ENCODE assay signal across 9 cellular contexts in genomic region chr20:2658414-2659354, GRCh38. TPM values are rescaled to one million over a fixed set of nuclear protein-coding genes. Genes with fewer than 3 reads are reported as not detected.
DNase-seq lines count a peak whose midpoint lies in the region; ATAC-seq and TF ChIP-seq lines count a peak whose summit lies in the region.
"Had no signal": no experiment of that assay in that cellular context is flagged by ENCODE, and none has a peak within 500 bp of the region (broad histone marks: within the 10 kb centered on the region; RNA-seq: fewer than 3 reads in every experiment).

No MANE protein-coding gene starts in this region.

- H3K27ac Mint-ChIP-seq in activated CD8-positive, alpha-beta T cell treated with anti-CD3 and anti-CD28 coated beads for 36 hours = peak overlapping the region; percentile 67
- peak overlapping the region in 6 of 10 donors; percentile 12 to 83 (median 32) for H3K27ac Mint-ChIP-seq in naive thymus-derived CD8-positive, alpha-beta T cell

- H3K79me1 ChIP-seq in IMR-90 (ENCODE audit: low read depth in 1 of 2, low read length in 2 of 2) = peaks cover 35 to 63% of the 10 kb centered on the region in 2 experiments

- ATAC-seq in IMR-90 (ENCODE audit: low read depth) (peak; percentile 27; the same call in 1 of the 2 replicates), GM21576 (IDR thresholded peaks at IDR 0.05; ENCODE audit: unreplicated experiment) (no peak)
- peak; percentile 31 for ATAC-seq in activated CD8-positive, alpha-beta T cell treated with anti-CD3 and anti-CD28 coated beads for 36 hours
- peak in 1 of 2 donors; percentile 39 for ATAC-seq in naive thymus-derived CD8-positive, alpha-beta T cell

- no peak overlapping the region for H3K27ac ChIP-seq in IMR-90 (ENCODE audit: insufficient read depth, low read length)

- no peak overlapping the region for H2AK5ac ChIP-seq in IMR-90 (ENCODE audit: low read depth, low read length)

- H3K9me1 ChIP-seq in IMR-90 (ENCODE audit: insufficient read depth, low read length) = peaks cover 18% of the 10 kb centered on the region

- H3K9me3 ChIP-seq in IMR-90 (ENCODE audit: control insufficient read depth, insufficient read depth, low read length) = no peaks in the 10 kb centered on the region

- H3K9me3 Mint-ChIP-seq in activated CD8-positive, alpha-beta T cell treated with anti-CD3 and anti-CD28 coated beads for 36 hours = no peaks in the 10 kb centered on the region
- no peaks in the 10 kb centered on the region for H3K9me3 Mint-ChIP-seq in naive thymus-derived CD8-positive, alpha-beta T cell

- no peak overlapping the region for H2AFZ ChIP-seq in IMR-90 (replicated peaks; ENCODE audit: low read length, poor library complexity)

- TF ChIP-seq RAD21 in IMR-90 (IDR thresholded peaks at IDR 0.05; ENCODE audit: low read length) = no peak

- dilution Hi-C loops in IMR-90 (cut with HindIII; ENCODE audit: low sequenced_read_pairs, unreplicated experiment) = no loop called here

- no peak overlapping the region for H2BK5ac ChIP-seq in IMR-90 (ENCODE audit: low read depth, low read length, poor library complexity, severe bottlenecking)

- POLR2A ChIA-PET in IMR-90 (lab: Charles Lee; ENCODE audit: unreplicated experiment) = no interaction called here
- POLR2A ChIA-PET in activated CD8-positive, alpha-beta T cell treated with anti-CD3 and anti-CD28 coated beads for 36 hours (lab: Charles Lee) = interaction anchor here (0.7 to 10.0 kb wide), 6 partner anchors 5 to 73 kb away, joined by 3 to 156 read pairs (median 4); partner anchors contain the start of gene NOP56
- POLR2A ChIA-PET in naive thymus-derived CD8-positive, alpha-beta T cell (lab: Charles Lee) = no interaction called here

- peaks cover 73% of the 10 kb centered on the region for H3K36me3 ChIP-seq in IMR-90 (ENCODE audit: control insufficient read depth, insufficient read depth, low read length)

- H4K91ac ChIP-seq in IMR-90 (ENCODE audit: insufficient read depth, low read depth, low read length) = no peak overlapping the region

- H3K4ac ChIP-seq in IMR-90 (ENCODE audit: low read depth, low read length) = no peak overlapping the region

- no peak overlapping the region for H2BK20ac ChIP-seq in IMR-90 (ENCODE audit: low read depth, low read length)

- no peak overlapping the region for H3K4me3 ChIP-seq in IMR-90 (ENCODE audit: insufficient read depth, low read depth, low read length)

- no peaks in the 10 kb centered on the region for H3K27me3 Mint-ChIP-seq in activated CD8-positive, alpha-beta T cell treated with anti-CD3 and anti-CD28 coated beads for 36 hours
- H3K27me3 Mint-ChIP-seq in naive thymus-derived CD8-positive, alpha-beta T cell = no peaks in the 10 kb centered on the region

- no peak overlapping the region for H3K18ac ChIP-seq in IMR-90 (ENCODE audit: low read depth, low read length)

- CTCF ChIA-PET in IMR-90 (lab: Yijun Ruan, JAX) = no interaction called here
- CTCF ChIA-PET in activated CD8-positive, alpha-beta T cell treated with anti-CD3 and anti-CD28 coated beads for 36 hours (lab: Charles Lee) = no interaction called here

- 87% methylated on average over 10 of the region's 13 CpGs; no CpG with 5 or more reads in 1 of the 2 experiments for WGBS in IMR-90 (ENCODE audit: extremely low coverage in 2 of 2, insufficient read length in 1 of 2), 2 experiments

- intact Hi-C loops in IMR-90 (cut with micrococcal nuclease) = no loop called here
- intact Hi-C loops in activated CD8-positive, alpha-beta T cell treated with anti-CD3 and anti-CD28 coated beads for 36 hours (cut with micrococcal nuclease) = no loop called here

- H4K20me1 ChIP-seq in IMR-90 (ENCODE audit: insufficient read depth, low read length) = peaks cover 50% of the 10 kb centered on the region

- peaks cover 71% of the 10 kb centered on the region for H3K36me3 Mint-ChIP-seq in activated CD8-positive, alpha-beta T cell treated with anti-CD3 and anti-CD28 coated beads for 36 hours (ENCODE audit: low read depth)
- peaks cover 4 to 92% (median 22%) of the 10 kb centered on the region in 3 donors for H3K36me3 Mint-ChIP-seq in naive thymus-derived CD8-positive, alpha-beta T cell

- no peaks in the 10 kb centered on the region for H3K27me3 ChIP-seq in IMR-90 (ENCODE audit: control insufficient read depth, insufficient read depth, low read length)

- no peak overlapping the region for H4K5ac ChIP-seq in IMR-90 (ENCODE audit: low read depth, low read length)

- H3K56ac ChIP-seq in IMR-90 (ENCODE audit: extremely low read depth, insufficient read depth, low read length) = no peak overlapping the region

- in situ Hi-C loops in IMR-90 (cut with MboI; ENCODE audit: low sequenced_read_pairs) = no loop called here

- H2AK9ac ChIP-seq in IMR-90 (replicated peaks; ENCODE audit: low read depth, low read length, poor library complexity) = peak overlapping the region; percentile 34

- peaks cover 8% of the 10 kb centered on the region for H3K4me1 ChIP-seq in IMR-90 (ENCODE audit: control insufficient read depth, insufficient read depth, low read length)

- DNase-seq in NCI-H510A treated with DMSO at 0.1 percent for 48 hours (lab: John Stamatoyannopoulos, UW) (peak; percentile 19), NCI-H510A (lab: John Stamatoyannopoulos, UW) (no peak), IMR-90 (no peak), HPDE6-E6E7 (ENCODE audit: extremely low spot score) (no peak), DMS79 (lab: John Stamatoyannopoulos, UW) (no peak)
- peak; percentile 34 for DNase-seq in activated CD8-positive, alpha-beta T cell treated with anti-CD3 and anti-CD28 coated beads for 36 hours
- no peak for DNase-seq in naive thymus-derived CD8-positive, alpha-beta T cell
- DNase-seq: NCI-H2107 had no signal

- peaks cover 47% of the 10 kb centered on the region for H3K4me1 Mint-ChIP-seq in activated CD8-positive, alpha-beta T cell treated with anti-CD3 and anti-CD28 coated beads for 36 hours (ENCODE audit: low read depth)
- peaks cover 15 to 48% (median 38%) of the 10 kb centered on the region in 4 donors for H3K4me1 Mint-ChIP-seq in naive thymus-derived CD8-positive, alpha-beta T cell

- H3K14ac ChIP-seq in IMR-90 (replicated peaks; ENCODE audit: low read depth, low read length) = no peak overlapping the region

- BruUV-seq in IMR-90 (replicated peaks; lab: Mats Ljungman, UMichigan) = no TSS peak

- H3K9ac ChIP-seq in IMR-90 (ENCODE audit: low read depth, low read length) = no peak overlapping the region

- H2BK15ac ChIP-seq in IMR-90 (ENCODE audit: low read depth, low read length) = no peak overlapping the region

- H2BK120ac ChIP-seq in IMR-90 (ENCODE audit: low read depth, low read length) = no peak overlapping the region

- no peak for TF ChIP-seq POLR2A in IMR-90 (IDR thresholded peaks at IDR 0.05; ENCODE audit: low read depth, low read length)

- no peak overlapping the region for H3K4me2 ChIP-seq in IMR-90 (ENCODE audit: low read depth, low read length)

- no peak overlapping the region for H3K4me3 Mint-ChIP-seq in activated CD8-positive, alpha-beta T cell treated with anti-CD3 and anti-CD28 coated beads for 36 hours
- H3K4me3 Mint-ChIP-seq in naive thymus-derived CD8-positive, alpha-beta T cell = peak overlapping the region in 1 of 10 donors; percentile 62

- no peak overlapping the region for H4K8ac ChIP-seq in IMR-90 (ENCODE audit: low read depth in 2 of 2, low read length in 2 of 2)

- H3K23ac ChIP-seq in IMR-90 (ENCODE audit: low read depth, low read length) = no peak overlapping the region

- TF ChIP-seq CTCF in IMR-90 (conservative IDR thresholded peaks at IDR 0.05; ENCODE audit: low read depth, low read length) = no peak
- no peak for TF ChIP-seq CTCF in activated CD8-positive, alpha-beta T cell treated with anti-CD3 and anti-CD28 coated beads for 36 hours (IDR thresholded peaks at IDR 0.05)

TF ChIP-seq in IMR-90, 13 proteins besides CTCF, POLR2A, EP300 and RAD21 (continues in another document):
- TF ChIP-seq MXI1 (IDR thresholded peaks at IDR 0.05; ENCODE audit: borderline replicate concordance, low read depth, low read length) = no peak
- no peak for TF ChIP-seq ELK1 (IDR thresholded peaks at IDR 0.05; ENCODE audit: borderline replicate concordance, low read depth, low read length)
- TF ChIP-seq MAFK (IDR thresholded peaks at IDR 0.05; ENCODE audit: low read depth, low read length) = no peak

RNA-seq across cellular contexts. Expression of gene IDH3B, which starts 5.3 kb away (rescaled TPM):
- 160 and 165 TPM in 2 replicates for total RNA-seq in IMR-90 (2012; rRNA removed)
- 146 and 151 TPM in 2 replicates for polyA plus RNA-seq in IMR-90 (2012; rRNA removed)
- 97.1 and 105 TPM in 2 replicates for polyA plus RNA-seq in IMR-90 (2012; cell fraction: cytosol; rRNA removed)
- polyA plus RNA-seq in IMR-90 (2012; cell fraction: nucleus; rRNA removed; ENCODE audit: low replicate concordance) = 365 and 494 TPM in 2 replicates
- 100 to 1,000 TPM; 109 to 114 TPM for total RNA-seq in activated CD8-positive, alpha-beta T cell treated with anti-CD3 and anti-CD28 coated beads for 36 hours
- 100 to 1,000 TPM; 121 to 126 TPM for total RNA-seq in naive thymus-derived CD8-positive, alpha-beta T cell
- polyA plus RNA-seq in naive thymus-derived CD8-positive, alpha-beta T cell = 100 to 1,000 TPM in 2 of 3 donors, 10 to 100 TPM in 1; 95.6 to 126 (median 115) TPM

RNA-seq across cellular contexts. Expression of gene NOP56, which starts 6.3 kb away (rescaled TPM):
- total RNA-seq in IMR-90 (2012; rRNA removed) = 170 and 231 TPM in 2 replicates
- 164 and 189 TPM in 2 replicates for polyA plus RNA-seq in IMR-90 (2012; rRNA removed)
- polyA plus RNA-seq in IMR-90 (2012; cell fraction: cytosol; rRNA removed) = 49.1 and 88.8 TPM in 2 replicates
- polyA plus RNA-seq in IMR-90 (2012; cell fraction: nucleus; rRNA removed; ENCODE audit: low replicate concordance) = 348 and 483 TPM in 2 replicates
- total RNA-seq in activated CD8-positive, alpha-beta T cell treated with anti-CD3 and anti-CD28 coated beads for 36 hours = 100 to 1,000 TPM; 587 to 596 TPM
- 100 to 1,000 TPM; 271 to 279 TPM for total RNA-seq in naive thymus-derived CD8-positive, alpha-beta T cell
- polyA plus RNA-seq in naive thymus-derived CD8-positive, alpha-beta T cell = 100 to 1,000 TPM in 2 of 3 donors, 10 to 100 TPM in 1; 72.3 to 115 (median 107) TPM

RNA-seq across cellular contexts. Expression of gene EBF4, which starts 33.9 kb away (rescaled TPM):
- total RNA-seq in IMR-90 (2012; rRNA removed) = under 0.01 and 0.18 TPM in 2 replicates
- 1.0 and 1.1 TPM in 2 replicates for polyA plus RNA-seq in IMR-90 (2012; rRNA removed)
- polyA plus RNA-seq in IMR-90 (2012; cell fraction: cytosol; rRNA removed) = 0.50 and 1.1 TPM in 2 replicates
- 5.7 and 8.7 TPM in 2 replicates for polyA plus RNA-seq in IMR-90 (2012; cell fraction: nucleus; rRNA removed; ENCODE audit: low replicate concordance)
- total RNA-seq in activated CD8-positive, alpha-beta T cell treated with anti-CD3 and anti-CD28 coated beads for 36 hours = 1 to 10 TPM; 1.1 to 1.2 TPM
- total RNA-seq in naive thymus-derived CD8-positive, alpha-beta T cell = 10 to 100 TPM; 14.3 to 14.9 TPM
- polyA plus RNA-seq in naive thymus-derived CD8-positive, alpha-beta T cell = 1 to 10 TPM in 1 of 3 donors, under 1 TPM in 2; 0.37 to 2.2 (median 0.88) TPM

Comparison
In these comparisons a context has a peak if more than half of its experiments do, and no peak if none do; other contexts are left out.
1. DNase-seq: peak in NCI-H510A treated with DMSO at 0.1 percent for 48 hours (single experiment) and activated CD8-positive, alpha-beta T cell treated with anti-CD3 and anti-CD28 coated beads for 36 hours (single experiment); none in NCI-H510A (single experiment), IMR-90 (single experiment), naive thymus-derived CD8-positive, alpha-beta T cell (0 of 10), HPDE6-E6E7 (single experiment) and DMS79 (single experiment).
2. RNA of gene EBF4, which starts 33.9 kb away (total RNA-seq): 14.3 to 14.9 TPM in naive thymus-derived CD8-positive, alpha-beta T cell; 1.1 to 1.2 TPM in activated CD8-positive, alpha-beta T cell treated with anti-CD3 and anti-CD28 coated beads for 36 hours and under 0.01 to 0.18 TPM in IMR-90; every median in the first group is over 4 times any median in the second.